Comparison of ENCODE assay signal across 27 cellular contexts in genomic region chr20:23027721-23028120, GRCh38. TPM values are rescaled to one million over a fixed set of nuclear protein-coding genes. Genes with fewer than 3 reads are reported as not detected.
DNase-seq lines count a peak whose midpoint lies in the region; ATAC-seq, FAIRE-seq and TF ChIP-seq lines count a peak whose summit lies in the region.
"Had no signal": no experiment of that assay in that cellular context is flagged by ENCODE, and none has a peak within 500 bp of the region (broad histone marks: within the 10 kb centered on the region; RNA-seq: fewer than 3 reads in every experiment).

No MANE protein-coding gene starts in this region.

- TF ChIP-seq POLR2A in right lobe of liver (IDR thresholded peaks at IDR 0.05) (no peak), HepG2 (IDR thresholded peaks at IDR 0.05; ENCODE audit: insufficient read depth in 1 of 2, low read depth in 2 of 2, low read length in 2 of 2) (no peak), NB4 (IDR thresholded peaks at IDR 0.05; ENCODE audit: extremely low read depth, insufficient read length) (no peak)

- H3K9me3 ChIP-seq in right lobe of liver: no peaks in the 10 kb centered on the region
- no peaks in the 10 kb centered on the region for H3K9me3 ChIP-seq in HepG2 (ENCODE audit: low read length)
- no peaks in the 10 kb centered on the region for H3K9me3 ChIP-seq in upper lobe of right lung
- H3K9me3 ChIP-seq: adrenal gland, body of pancreas, ovary had no signal

- in situ Hi-C loops in HepG2 (cut with HindIII; ENCODE audit: extremely low pct_ligation_motif_present, low pct_unique_long_range_greater_than_20kb): no loop called here
- in situ Hi-C loops in GM13977 (cut with MboI; ENCODE audit: low pct_unique_long_range_greater_than_20kb, low sequenced_read_pairs, unreplicated experiment): no loop called here

- POLR2A ChIA-PET in HepG2 (lab: Yijun Ruan, JAX): no interaction called here

- H3K4me1 ChIP-seq in right lobe of liver: no peaks in the 10 kb centered on the region
- no peaks in the 10 kb centered on the region for H3K4me1 ChIP-seq in HepG2 (ENCODE audit: insufficient read depth, low read length)
- peaks cover 3% of the 10 kb centered on the region for H3K4me1 ChIP-seq in upper lobe of right lung
- H3K4me1 ChIP-seq: body of pancreas had no signal

- ATAC-seq in right lobe of liver (peak; percentile 50 to 70 (median 60)), HepG2 (no peak), left lobe of liver (peak; percentile 18), upper lobe of right lung (peak; percentile 73)
- ATAC-seq: body of pancreas, GM12878 had no signal

- intact Hi-C loops in right lobe of liver (cut with DNase I): no loop called here
- intact Hi-C loops in HepG2 (cut with micrococcal nuclease; ENCODE audit: unreplicated experiment): no loop called here
- intact Hi-C loops in upper lobe of right lung (cut with DNase I): no loop called here

- no peak overlapping the region for H2AFZ ChIP-seq in HepG2 (ENCODE audit: low read length)

- no peak overlapping the region for H3K9ac ChIP-seq in HepG2 (ENCODE audit: insufficient read depth, low read depth, low read length)

- no peak overlapping the region for H3K4me2 ChIP-seq in HepG2 (ENCODE audit: low read depth, low read length)

- no peaks in the 10 kb centered on the region for H3K36me3 ChIP-seq in right lobe of liver
- no peaks in the 10 kb centered on the region for H3K36me3 ChIP-seq in HepG2 (replicated peaks in 1 of 2; ENCODE audit: control insufficient read depth in 1 of 2, insufficient read depth in 2 of 2, low read length in 2 of 2)
- no peaks in the 10 kb centered on the region for H3K36me3 ChIP-seq in upper lobe of right lung
- H3K36me3 ChIP-seq: adrenal gland, ovary had no signal

- FAIRE-seq in HepG2 (lab: Jason Lieb, UNC): no peak
- FAIRE-seq: GM12878 had no signal

- BruUV-seq in HepG2 (replicated peaks; lab: Mats Ljungman, UMichigan): no TSS peak

- no peaks in the 10 kb centered on the region for H4K20me1 ChIP-seq in HepG2 (ENCODE audit: insufficient read depth, low read length)

- CTCF ChIA-PET in HepG2 (lab: Yijun Ruan, JAX; ENCODE audit: low intra/inter-chr PET ratio, low total read pairs): no interaction called here

- no peak for TF ChIP-seq RAD21 in HepG2 (CRISPR knock-in tag; IDR thresholded peaks at IDR 0.05)

- TF ChIP-seq EP300 in HepG2 (IDR thresholded peaks at IDR 0.05; ENCODE audit: low read depth in 2 of 2, low read length in 2 of 2): no peak
- TF ChIP-seq EP300 in HepG2 (CRISPR knock-in tag; IDR thresholded peaks at IDR 0.05; ENCODE audit: borderline replicate concordance): no peak

- no peaks in the 10 kb centered on the region for H3K79me2 ChIP-seq in HepG2 (ENCODE audit: insufficient read depth, low read length)

- TF ChIP-seq CTCF in right lobe of liver (IDR thresholded peaks at IDR 0.05) (no peak), HepG2 (CRISPR knock-in tag; IDR thresholded peaks at IDR 0.05) (no peak), NB4 (IDR thresholded peaks at IDR 0.05; ENCODE audit: low read depth, low read length) (no peak), upper lobe of right lung (IDR thresholded peaks at IDR 0.05) (no peak), GM13977 (IDR thresholded peaks at IDR 0.05; ENCODE audit: extremely low read depth, insufficient read depth, missing control alignments) (no peak)

- DNase-seq in right lobe of liver (peak in 1 of 3 donors; percentile 45), HepG2 (ENCODE audit: low spot score) (no peak), NB4 (ENCODE audit: low read depth) (peak; percentile 73), left lobe of liver (ENCODE audit: low spot score) (no peak), upper lobe of right lung (no peak), GM13977 (ENCODE audit: low spot score) (no peak), dedifferentiated amniotic fluid mesenchymal stem cell (ENCODE audit: extremely low spot score) (no peak), dermis blood vessel endothelial cell (no peak)
- DNase-seq: activated CD4-positive, alpha-beta T cell treated with anti-CD3 and anti-CD28 coated beads, Interleukin-2, amount 50 U/mL, for 4 hours; activated CD4-positive, CD25-positive, alpha-beta regulatory T cell; activated naive CD4-positive, alpha-beta T cell treated with Interleukin-2 at 50 U/mL for 16 hours; effector CD4-positive, alpha-beta T cell; NCI-H2107; NCI-H748 treated with DMSO at 0.1 percent for 48 hours; ovary; stimulated activated CD4-positive, alpha-beta T cell treated with anti-CD3 and anti-CD28 coated beads, Interleukin-12 subunit alpha, Interleukin-12 subunit beta, amount 100 ng/mL, for 4 hours; stimulated activated CD4-positive, alpha-beta T cell treated with anti-CD3 and anti-CD28 coated beads, Interleukin-4, amount 100 ng/mL, for 1 hour had no signal

- H3K27ac ChIP-seq in right lobe of liver: no peak overlapping the region
- H3K27ac ChIP-seq in HepG2 (ENCODE audit: extremely low read length, insufficient read depth, low read length): no peak overlapping the region
- no peak overlapping the region for H3K27ac ChIP-seq in upper lobe of right lung
- H3K27ac ChIP-seq: adrenal gland, body of pancreas, epithelial cell of prostate, ovary, RWPE1 had no signal

- H3K27me3 ChIP-seq in right lobe of liver: no peaks in the 10 kb centered on the region
- peaks cover 0 to 16% of the 10 kb centered on the region in 2 experiments; a peak in 2 of 5 replicates for H3K27me3 ChIP-seq in HepG2 (ENCODE audit: control insufficient read depth in 1 of 2, insufficient read depth in 2 of 2, low read length in 2 of 2)
- H3K27me3 ChIP-seq in upper lobe of right lung: no peaks in the 10 kb centered on the region
- H3K27me3 ChIP-seq: adrenal gland, body of pancreas, ovary had no signal

- H3K4me3 ChIP-seq in right lobe of liver (no peak overlapping the region), HepG2 (replicated peaks in 1 of 3; ENCODE audit: insufficient read depth in 1 of 3, low read depth in 2 of 3, low read length in 3 of 3) (no peak overlapping the region), NB4 (ENCODE audit: low read depth, low read length) (no peak overlapping the region), upper lobe of right lung (no peak overlapping the region)
- H3K4me3 ChIP-seq: adrenal gland, body of pancreas, GM12878, ovary had no signal

- 44% methylated on average over 1 of the region's 1 CpG for WGBS in right lobe of liver (ENCODE audit: insufficient coverage, low coverage, low lambda C conversion rate, missing lambda C conversion rate)
- WGBS in HepG2 (ENCODE audit: low lambda C conversion rate): 4% methylated on average over 1 of the region's 1 CpG

RNA-seq across cellular contexts. Expression of gene SSTR4, which starts 7.4 kb away (rescaled TPM):
- total RNA-seq in right lobe of liver (not detected), HepG2 (2016; rRNA removed; fragmentation: Illumina TruSeq; extraction: Trizol) (not detected in 2 replicates), left lobe of liver (not detected), upper lobe of right lung (not detected), dermis blood vessel endothelial cell (not detected in 2 replicates)
- total RNA-seq in HepG2 (2016; cell fraction: cytosol; rRNA removed; fragmentation: Illumina TruSeq; extraction: Trizol; ENCODE audit: low read depth): not detected in 2 replicates
- not detected in 2 replicates for total RNA-seq in HepG2 (2016; cell fraction: insoluble cytoplasmic fraction; rRNA removed; fragmentation: Illumina TruSeq; extraction: Trizol)
- total RNA-seq in HepG2 (2016; cell fraction: membrane; rRNA removed; fragmentation: Illumina TruSeq; extraction: Trizol): not detected in 2 replicates
- not detected in 2 replicates for total RNA-seq in HepG2 (2016; cell fraction: nucleus; rRNA removed; fragmentation: Illumina TruSeq; extraction: Trizol)
- polyA plus RNA-seq in HepG2 (2011; rRNA removed): not detected in 2 replicates
- polyA plus RNA-seq in HepG2 (2011; cell fraction: cytosol; rRNA removed): not detected in 2 replicates
- not detected in 2 replicates for polyA plus RNA-seq in HepG2 (2011; cell fraction: nucleus; rRNA removed)
- polyA plus RNA-seq in HepG2 (2012): not detected in 2 replicates
- not detected in 2 replicates for polyA plus RNA-seq in HepG2 (2016; cell fraction: cytosol; fragmentation: Illumina TruSeq; extraction: Trizol; ENCODE audit: low read depth)
- polyA plus RNA-seq in HepG2 (2016; cell fraction: insoluble cytoplasmic fraction; fragmentation: Illumina TruSeq; extraction: Trizol; ENCODE audit: low read depth): not detected in 2 replicates
- polyA plus RNA-seq in HepG2 (2016; cell fraction: membrane; fragmentation: Illumina TruSeq; extraction: Trizol; ENCODE audit: low read depth): not detected in 2 replicates
- not detected in 2 replicates for polyA plus RNA-seq in HepG2 (2016; cell fraction: nucleus; fragmentation: Illumina TruSeq; extraction: Trizol; ENCODE audit: insufficient read depth, low read depth)
- not detected in 2 replicates for polyA minus RNA-seq in HepG2 (2011; rRNA and poly(A)+ RNA removed; ENCODE audit: low replicate concordance)
- not detected in 2 replicates for polyA minus RNA-seq in HepG2 (2011; cell fraction: cytosol; rRNA and poly(A)+ RNA removed)
- polyA minus RNA-seq in HepG2 (2011; cell fraction: nucleus; rRNA and poly(A)+ RNA removed): not detected in 2 replicates
- total RNA-seq: adrenal gland, body of pancreas, Daoy, GM12878, liver, mononuclear cell, OCI-LY7, subcutaneous adipose tissue had no signal
- polyA plus RNA-seq: adrenal gland, GM12878, liver, ovary had no signal

RNA-seq across cellular contexts. Expression of gene THBD, which starts 21.8 kb away (rescaled TPM):
- total RNA-seq in right lobe of liver (10 to 100 TPM in 2 of 6 experiments, 1 to 10 TPM in 4; 1.4 to 15.6 (median 4.9) TPM), HepG2 (2016; rRNA removed; fragmentation: Illumina TruSeq; extraction: Trizol) (not detected in 2 replicates), left lobe of liver (2.2 TPM), upper lobe of right lung (104 TPM), dermis blood vessel endothelial cell (33.4 and 34.0 TPM in 2 replicates)
- not detected in 2 replicates for total RNA-seq in HepG2 (2016; cell fraction: cytosol; rRNA removed; fragmentation: Illumina TruSeq; extraction: Trizol; ENCODE audit: low read depth)
- not detected in 2 replicates for total RNA-seq in HepG2 (2016; cell fraction: insoluble cytoplasmic fraction; rRNA removed; fragmentation: Illumina TruSeq; extraction: Trizol)
- total RNA-seq in HepG2 (2016; cell fraction: membrane; rRNA removed; fragmentation: Illumina TruSeq; extraction: Trizol): not detected in 2 replicates
- not detected in 2 replicates for total RNA-seq in HepG2 (2016; cell fraction: nucleus; rRNA removed; fragmentation: Illumina TruSeq; extraction: Trizol)
- 0.03 TPM in 1 of 2 replicates, not detected in the other for polyA plus RNA-seq in HepG2 (2011; rRNA removed)
- not detected in 2 replicates for polyA plus RNA-seq in HepG2 (2011; cell fraction: cytosol; rRNA removed)
- not detected in 2 replicates for polyA plus RNA-seq in HepG2 (2011; cell fraction: nucleus; rRNA removed)
- polyA plus RNA-seq in HepG2 (2012): not detected in 2 replicates
- not detected in 2 replicates for polyA plus RNA-seq in HepG2 (2016; cell fraction: cytosol; fragmentation: Illumina TruSeq; extraction: Trizol; ENCODE audit: low read depth)
- polyA plus RNA-seq in HepG2 (2016; cell fraction: insoluble cytoplasmic fraction; fragmentation: Illumina TruSeq; extraction: Trizol; ENCODE audit: low read depth): not detected in 2 replicates
- polyA plus RNA-seq in HepG2 (2016; cell fraction: membrane; fragmentation: Illumina TruSeq; extraction: Trizol; ENCODE audit: low read depth): not detected in 2 replicates
- not detected in 2 replicates for polyA plus RNA-seq in HepG2 (2016; cell fraction: nucleus; fragmentation: Illumina TruSeq; extraction: Trizol; ENCODE audit: insufficient read depth, low read depth)
- 0.12 TPM in 1 of 2 replicates, not detected in the other for polyA minus RNA-seq in HepG2 (2011; rRNA and poly(A)+ RNA removed; ENCODE audit: low replicate concordance)
- not detected in 2 replicates for polyA minus RNA-seq in HepG2 (2011; cell fraction: cytosol; rRNA and poly(A)+ RNA removed)
- polyA minus RNA-seq in HepG2 (2011; cell fraction: nucleus; rRNA and poly(A)+ RNA removed): not detected in 2 replicates
- total RNA-seq: GM12878, OCI-LY7 had no signal
- polyA plus RNA-seq: GM12878 had no signal

RNA-seq across cellular contexts. Expression of gene CD93, which starts 58.4 kb away (rescaled TPM):
- total RNA-seq in right lobe of liver (10 to 100 TPM in 2 of 6 experiments, 1 to 10 TPM in 4; 3.9 to 21.5 (median 9.2) TPM), HepG2 (2016; rRNA removed; fragmentation: Illumina TruSeq; extraction: Trizol) (not detected in 2 replicates), left lobe of liver (4.8 TPM), upper lobe of right lung (160 TPM), dermis blood vessel endothelial cell (361 and 441 TPM in 2 replicates)
- total RNA-seq in HepG2 (2016; cell fraction: cytosol; rRNA removed; fragmentation: Illumina TruSeq; extraction: Trizol; ENCODE audit: low read depth): not detected in 2 replicates
- total RNA-seq in HepG2 (2016; cell fraction: insoluble cytoplasmic fraction; rRNA removed; fragmentation: Illumina TruSeq; extraction: Trizol): not detected in 2 replicates
- total RNA-seq in HepG2 (2016; cell fraction: membrane; rRNA removed; fragmentation: Illumina TruSeq; extraction: Trizol): not detected in 2 replicates
- total RNA-seq in HepG2 (2016; cell fraction: nucleus; rRNA removed; fragmentation: Illumina TruSeq; extraction: Trizol): not detected in 2 replicates
- polyA plus RNA-seq in HepG2 (2011; rRNA removed): not detected in 2 replicates
- 0.01 TPM in 2 replicates for polyA plus RNA-seq in HepG2 (2011; cell fraction: cytosol; rRNA removed)
- not detected in 2 replicates for polyA plus RNA-seq in HepG2 (2011; cell fraction: nucleus; rRNA removed)
- not detected in 2 replicates for polyA plus RNA-seq in HepG2 (2012)
- polyA plus RNA-seq in HepG2 (2016; cell fraction: cytosol; fragmentation: Illumina TruSeq; extraction: Trizol; ENCODE audit: low read depth): not detected in 2 replicates
- polyA plus RNA-seq in HepG2 (2016; cell fraction: insoluble cytoplasmic fraction; fragmentation: Illumina TruSeq; extraction: Trizol; ENCODE audit: low read depth): not detected in 2 replicates
- polyA plus RNA-seq in HepG2 (2016; cell fraction: membrane; fragmentation: Illumina TruSeq; extraction: Trizol; ENCODE audit: low read depth): not detected in 2 replicates
- not detected in 2 replicates for polyA plus RNA-seq in HepG2 (2016; cell fraction: nucleus; fragmentation: Illumina TruSeq; extraction: Trizol; ENCODE audit: insufficient read depth, low read depth)
- not detected in 2 replicates for polyA minus RNA-seq in HepG2 (2011; rRNA and poly(A)+ RNA removed; ENCODE audit: low replicate concordance)
- not detected in 2 replicates for polyA minus RNA-seq in HepG2 (2011; cell fraction: cytosol; rRNA and poly(A)+ RNA removed)
- not detected in 2 replicates for polyA minus RNA-seq in HepG2 (2011; cell fraction: nucleus; rRNA and poly(A)+ RNA removed)
- total RNA-seq: OCI-LY7 had no signal
